Comparison of ENCODE assay signal across 1 cellular context in genomic region chr6:169722362-169723199, GRCh38.
TF ChIP-seq lines count a peak whose summit lies in the region.

No MANE protein-coding gene starts in this region.

TF ChIP-seq in H1, 55 proteins besides CTCF, POLR2A, EP300 and RAD21:
- TF ChIP-seq POLR2AphosphoS5 (IDR thresholded peaks at IDR 0.05; ENCODE audit: low read depth, low read length) (peak; percentile 51; the same call in 1 of the 2 replicates), E2F6 (IDR thresholded peaks at IDR 0.05) (peak; percentile 64), TAF7 (optimal IDR thresholded peaks at IDR 0.05; ENCODE audit: borderline replicate concordance, low read depth, low read length) (no peak), TAF1 (IDR thresholded peaks at IDR 0.05; ENCODE audit: low read depth, low read length) (peak; percentile 51; the same call in 1 of the 2 replicates), ASH2L (IDR thresholded peaks at IDR 0.05; ENCODE audit: low read length) (peak; percentile 5), MAX (IDR thresholded peaks at IDR 0.05) (peak; percentile 71), TBP (IDR thresholded peaks at IDR 0.05; ENCODE audit: low read depth, low read length) (no peak)
